In the genomic region with DNA sequence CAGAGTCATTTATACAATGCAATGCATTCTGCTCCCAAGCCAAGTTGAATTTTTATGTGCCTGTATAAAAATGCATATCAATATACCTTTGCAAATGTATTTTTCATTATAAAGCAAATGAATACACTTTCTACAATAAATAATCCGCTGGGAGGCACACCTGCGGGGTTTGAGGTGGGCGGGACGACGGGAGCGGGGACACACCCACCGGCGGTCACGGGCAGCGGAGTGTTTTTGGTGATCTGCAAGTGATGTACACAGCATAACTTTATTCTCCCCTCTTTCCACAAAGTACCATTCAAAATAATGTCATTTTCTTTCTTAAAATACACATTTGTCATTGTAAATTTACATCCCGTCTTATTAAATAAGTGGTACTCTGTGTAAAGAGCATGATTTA, we compare ENCODE assay signal across 30 cellular contexts.
"Had no signal": no experiment of that assay in that cellular context is flagged by ENCODE, and none has a peak within 500 bp of the region (broad histone marks: within the 10 kb centered on the region; RNA-seq: fewer than 3 reads in every experiment).

No MANE protein-coding gene starts in this region.

- H3K36me3 Mint-ChIP-seq: natural killer cell had no signal

- H3K4me1 ChIP-seq: left lung, neural progenitor cell, uterus had no signal

- H3K9ac ChIP-seq: neural progenitor cell had no signal

- H3K4me2 ChIP-seq: neural progenitor cell had no signal

- DNase-seq: activated CD4-positive, alpha-beta memory T cell treated with anti-CD3 and anti-CD28 coated beads for 36 hours; activated CD4-positive, alpha-beta T cell treated with anti-CD3 and anti-CD28 coated beads for 48 hours; activated CD8-positive, alpha-beta memory T cell treated with anti-CD3 and anti-CD28 coated beads, Interleukin-2, amount 50 U/mL, for 4 hours; activated gamma-delta T cell treated with Interleukin-2 at 50 U/mL for 16 hours; activated T-cell treated with anti-CD3 and anti-CD28 coated beads, Interleukin-2, amount 50 U/mL, for 1 hour; endodermal cell; esophagus squamous epithelium; foreskin melanocyte; lower lobe of right lung; mesendoderm; natural killer cell; occipital lobe; stimulated activated CD4-positive, alpha-beta T cell treated with anti-CD3 and anti-CD28 coated beads, Interleukin-12 subunit alpha, Interleukin-12 subunit beta, amount 100 ng/mL, for 4 hours; stimulated activated CD4-positive, alpha-beta T cell treated with anti-CD3 and anti-CD28 coated beads, Interleukin-4, amount 100 ng/mL, for 1 hour; T1000; uterus; WERI-Rb-1 had no signal

- ATAC-seq: activated CD4-positive, CD25-positive, alpha-beta regulatory T cell treated with anti-CD3 and anti-CD28 coated beads, Interleukin-2, amount 50 U/mL, for 24 hours; activated naive CD4-positive, alpha-beta T cell treated with anti-CD3 and anti-CD28 coated beads, Interleukin-2, amount 50 U/mL, for 72 hours; activated T-helper 17 cell treated with anti-CD3 and anti-CD28 coated beads, Interleukin-2, amount 50 U/mL, for 72 hours; left lung; lower lobe of right lung; natural killer cell; sciatic nerve had no signal

- H3K27me3 ChIP-seq: esophagus squamous epithelium, left lung, neural progenitor cell, uterus had no signal

- H3K9me3 ChIP-seq: esophagus squamous epithelium, left lung, lower lobe of right lung, thoracic aorta, uterus had no signal

- H3K4me3 ChIP-seq: esophagus squamous epithelium, left lung, lower lobe of right lung, neural progenitor cell, skin epidermis, thoracic aorta, uterus had no signal

- H3K27me3 Mint-ChIP-seq: activated CD4-positive, alpha-beta memory T cell treated with anti-CD3 and anti-CD28 coated beads for 36 hours; activated T-helper 17 cell treated with anti-CD3 and anti-CD28 coated beads, Interleukin-2, amount 50 U/mL, for 72 hours; central memory CD8-positive, alpha-beta T cell; stimulated activated naive CD8-positive, alpha-beta T cell treated with anti-CD3 and anti-CD28 coated beads, Interleukin-15, Interleukin-2, amounts not matched to agents 100 ng/mL and 50 ng/mL, for 24 hours; type B pancreatic cell had no signal

- H3K4me1 Mint-ChIP-seq: activated T-helper 17 cell treated with anti-CD3 and anti-CD28 coated beads, Interleukin-2, amount 50 U/mL, for 72 hours; central memory CD8-positive, alpha-beta T cell; endodermal cell; natural killer cell; neural progenitor cell had no signal

- H3K27ac ChIP-seq: epithelial cell of prostate, esophagus squamous epithelium, left lung, lower lobe of right lung, neural progenitor cell, skin epidermis, thoracic aorta, uterus, WERI-Rb-1 had no signal

- H3K9me3 Mint-ChIP-seq: activated CD4-positive, alpha-beta memory T cell treated with anti-CD3 and anti-CD28 coated beads for 36 hours; activated naive CD4-positive, alpha-beta T cell treated with anti-CD3 and anti-CD28 coated beads, Interleukin-2, amount 50 U/mL, for 72 hours; activated T-helper 17 cell treated with anti-CD3 and anti-CD28 coated beads, Interleukin-2, amount 50 U/mL, for 72 hours; central memory CD8-positive, alpha-beta T cell; dendritic cell treated with granulocyte-macrophage colony-stimulating factor and Interleukin-4, amounts not matched to agents 40 ng/mL and 50 ng/mL, for 4 days; endodermal cell; natural killer cell; neural progenitor cell; stimulated activated naive CD8-positive, alpha-beta T cell treated with anti-CD3 and anti-CD28 coated beads, Interleukin-15, Interleukin-2, amounts not matched to agents 100 ng/mL and 50 ng/mL, for 24 hours; type B pancreatic cell had no signal

- H2AFZ ChIP-seq: neural progenitor cell had no signal

- H3K36me3 ChIP-seq: neural progenitor cell, uterus had no signal

- H3K4me3 Mint-ChIP-seq: activated CD4-positive, alpha-beta memory T cell treated with anti-CD3 and anti-CD28 coated beads for 36 hours; activated T-helper 17 cell treated with anti-CD3 and anti-CD28 coated beads, Interleukin-2, amount 50 U/mL, for 72 hours; central memory CD8-positive, alpha-beta T cell; dendritic cell treated with granulocyte-macrophage colony-stimulating factor and Interleukin-4, amounts not matched to agents 40 ng/mL and 50 ng/mL, for 4 days; endodermal cell; natural killer cell; neural progenitor cell; stimulated activated naive CD8-positive, alpha-beta T cell treated with anti-CD3 and anti-CD28 coated beads, Interleukin-15, Interleukin-2, amounts not matched to agents 100 ng/mL and 50 ng/mL, for 24 hours; type B pancreatic cell had no signal

- H3K27ac Mint-ChIP-seq: activated CD4-positive, alpha-beta memory T cell treated with anti-CD3 and anti-CD28 coated beads for 36 hours; activated naive CD4-positive, alpha-beta T cell treated with anti-CD3 and anti-CD28 coated beads, Interleukin-2, amount 50 U/mL, for 72 hours; activated T-helper 17 cell treated with anti-CD3 and anti-CD28 coated beads, Interleukin-2, amount 50 U/mL, for 72 hours; dendritic cell treated with granulocyte-macrophage colony-stimulating factor and Interleukin-4, amounts not matched to agents 40 ng/mL and 50 ng/mL, for 4 days; endodermal cell; neural progenitor cell; stimulated activated naive CD8-positive, alpha-beta T cell treated with anti-CD3 and anti-CD28 coated beads, Interleukin-15, Interleukin-2, amounts not matched to agents 100 ng/mL and 50 ng/mL, for 24 hours; type B pancreatic cell had no signal
